ENCODE assay signal across 23 cellular contexts in the genomic region with DNA sequence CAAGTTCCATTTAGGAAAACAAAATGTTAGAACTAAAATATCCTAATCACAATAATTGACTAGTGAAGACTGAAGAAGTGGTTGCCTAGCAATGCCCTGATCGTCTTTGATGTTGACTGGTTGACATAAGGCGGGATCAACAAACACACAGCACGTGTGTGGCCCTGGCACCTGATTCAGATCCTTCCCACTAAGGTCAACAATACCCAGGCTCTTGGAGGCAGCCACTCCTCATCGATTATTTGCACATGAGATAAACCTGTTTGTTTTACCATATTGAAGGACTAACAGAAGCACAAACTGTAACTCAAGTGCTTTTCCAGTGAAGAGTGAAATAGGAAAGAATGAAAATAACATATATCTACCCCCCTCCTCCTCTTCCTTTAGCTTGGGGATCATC. TPM values are rescaled to one million over a fixed set of nuclear protein-coding genes. Genes with fewer than 3 reads are reported as not detected.
DNase-seq lines count a peak whose midpoint lies in the region; ATAC-seq and TF ChIP-seq lines count a peak whose summit lies in the region.
"Had no signal": no experiment of that assay in that cellular context is flagged by ENCODE, and none has a peak within 500 bp of the region (broad histone marks: within the 10 kb centered on the region; RNA-seq: fewer than 3 reads in every experiment).

No MANE protein-coding gene starts in this region.

- peak overlapping the region; percentile 77; the same call in 1 of the 2 replicates for H3K27ac ChIP-seq in C4-2B
- H3K27ac ChIP-seq in caudate nucleus (ENCODE audit: low read depth, low read length): no peak overlapping the region
- no peak overlapping the region for H3K27ac ChIP-seq in heart left ventricle
- H3K27ac ChIP-seq: GM23248, PC-9 had no signal

- no peaks in the 10 kb centered on the region for H3K27me3 ChIP-seq in heart left ventricle

- H3K36me3 ChIP-seq in mucosa of descending colon (ENCODE audit: low read depth) (peaks cover 3% of the 10 kb centered on the region), heart left ventricle (no peaks in the 10 kb centered on the region)

- intact Hi-C loops in mucosa of descending colon (cut with DNase I, micrococcal nuclease) (no loop called here), heart left ventricle (cut with DNase I) (no loop called here)

- no peak for TF ChIP-seq CTCF in C4-2B (conservative IDR thresholded peaks at IDR 0.05)
- no peak for TF ChIP-seq CTCF in mucosa of descending colon (IDR thresholded peaks at IDR 0.05)
- no peak for TF ChIP-seq CTCF in heart left ventricle (IDR thresholded peaks at IDR 0.05)

- 68 to 72% (median 68%) methylated on average over 4 of the region's 4 CpGs for WGBS in heart left ventricle, 4 donors

- H3K4me3 ChIP-seq in mucosa of descending colon (no peak overlapping the region), heart left ventricle (no peak overlapping the region)
- H3K4me3 ChIP-seq: GM23248, PC-9, smooth muscle cell had no signal

- H3K4me1 ChIP-seq in mucosa of descending colon (ENCODE audit: low read depth): peaks cover 9% of the 10 kb centered on the region
- H3K4me1 ChIP-seq in heart left ventricle: peaks cover 0 to 3% (median 0%) of the 10 kb centered on the region in 12 donors

- H3K9me3 ChIP-seq in mucosa of descending colon (peaks cover 2% of the 10 kb centered on the region), heart left ventricle (no peaks in the 10 kb centered on the region)

- no peak for TF ChIP-seq POLR2A in heart left ventricle (IDR thresholded peaks at IDR 0.05)

- peak; percentile 86 for ATAC-seq in mucosa of descending colon
- no peak for ATAC-seq in HG02571 (IDR thresholded peaks at IDR 0.05; ENCODE audit: unreplicated experiment)
- no peak for ATAC-seq in heart left ventricle
- ATAC-seq: effector memory CD8-positive, alpha-beta T cell had no signal

- DNase-seq in NCI-H2029 (lab: John Stamatoyannopoulos, UW) (peak; percentile 89), SHP77 (lab: John Stamatoyannopoulos, UW) (peak; percentile 68 to 70), mucosa of descending colon (peak; percentile 71 to 89 (median 73)), caudate nucleus (lab: John Stamatoyannopoulos, UW) (no peak), DMS 273 (lab: John Stamatoyannopoulos, UW; ENCODE audit: unreplicated experiment) (no peak), heart left ventricle (no peak)
- DNase-seq: activated CD4-positive, alpha-beta T cell treated with anti-CD3 and anti-CD28 coated beads, Interleukin-2, amount 10 ng/mL, durations not matched to agents 24 days and 14 days; activated naive CD4-positive, alpha-beta T cell; anterior cingulate cortex; C1 segment of cervical spinal cord; cerebellar nuclear complex; DMS79 treated with DMSO at 0.1 percent for 48 hours; effector memory CD8-positive, alpha-beta T cell; GM23248; mesendoderm; NCI-H1694 treated with DMSO at 0.1 percent for 48 hours; NCI-H526 treated with DMSO at 0.1 percent for 48 hours; PC-9; posterior cingulate gyrus; stimulated activated CD8-positive, alpha-beta memory T cell treated with anti-CD3 and anti-CD28 coated beads, Interleukin-4, amount 100 ng/mL, for 48 hours had no signal

RNA-seq across cellular contexts. Expression of gene FANK1, which starts 15.6 kb away (rescaled TPM):
- total RNA-seq in mucosa of descending colon (10 to 100 TPM in 1 of 3 donors, 1 to 10 TPM in 2; 4.2 to 10.3 (median 7.4) TPM), heart left ventricle (1 to 10 TPM in 1 of 9 donors, under 1 TPM in 5, not detected in 3; 0.33 to 1.8 (median 0.39) TPM)
- polyA plus RNA-seq in heart left ventricle: under 1 TPM; 0.47 to 0.53 TPM
- total RNA-seq: activated CD4-positive, alpha-beta T cell treated with anti-CD3 and anti-CD28 coated beads, Interleukin-2, amount 10 ng/mL, durations not matched to agents 24 days and 14 days had no signal

RNA-seq across cellular contexts. Expression of gene DHX32, which starts 30.9 kb away (rescaled TPM):
- total RNA-seq in mucosa of descending colon (10 to 100 TPM; 51.5 to 91.3 (median 66.5) TPM), heart left ventricle (10 to 100 TPM; 26.7 to 60.7 (median 44.1) TPM)
- 10 to 100 TPM; 24.6 to 28.8 TPM for polyA plus RNA-seq in heart left ventricle

Comparison
In these comparisons a context has a peak if more than half of its experiments do, and no peak if none do; other contexts are left out.
1. DNase-seq: peak in NCI-H2029 (single experiment), SHP77 (2 of 2) and mucosa of descending colon (3 of 3); none in caudate nucleus (0 of 61), DMS 273 (single experiment) and heart left ventricle (0 of 5).